In the genomic region with DNA sequence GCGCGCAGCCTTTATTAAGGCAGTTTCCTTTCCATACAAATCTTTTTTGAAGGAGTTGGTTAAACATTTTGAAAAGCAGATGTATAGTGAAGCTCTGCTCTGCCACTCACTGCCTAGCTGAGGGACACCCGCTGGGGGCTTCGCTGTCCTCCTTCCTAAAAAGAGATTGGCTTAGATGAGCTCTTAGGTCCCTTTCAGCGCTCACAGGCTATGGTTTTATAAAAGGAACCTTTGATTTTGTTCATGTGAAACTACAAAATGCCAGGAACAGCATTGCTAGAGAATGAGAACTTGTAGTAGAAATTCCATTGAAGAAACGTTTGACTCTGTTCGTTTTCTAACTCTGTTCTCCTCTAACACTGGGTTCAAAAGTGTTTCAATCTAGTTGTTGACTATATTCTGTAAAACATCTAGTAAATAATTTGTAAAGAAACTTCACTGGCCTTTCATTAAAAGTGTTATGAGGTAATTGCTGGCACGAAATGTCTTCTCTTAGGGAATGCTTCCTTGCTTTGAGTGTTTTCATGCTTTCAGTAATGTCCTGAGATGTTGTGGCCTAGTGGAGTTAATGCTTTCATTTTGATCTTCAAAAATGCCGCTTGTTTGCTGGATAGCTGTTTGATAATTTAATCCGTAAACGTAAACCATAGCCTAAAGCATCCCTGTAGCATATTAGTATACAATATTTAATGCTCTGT, we compare ENCODE assay signal across 8 cellular contexts. TPM values are rescaled to one million over a fixed set of nuclear protein-coding genes. Genes with fewer than 3 reads are reported as not detected.
DNase-seq lines count a peak whose midpoint lies in the region; ATAC-seq, FAIRE-seq and TF ChIP-seq lines count a peak whose summit lies in the region.

No MANE protein-coding gene starts in this region.

- H3K9ac ChIP-seq in kidney (ENCODE audit: low read length in 2 of 2): peak overlapping the region; percentile 88 to 94

- intact Hi-C loops in Right ventricle myocardium inferior (cut with DNase I) (no loop called here), adrenal gland (cut with DNase I) (loop anchor here in 1 of 2 donors (5.0 kb wide), 1 partner anchor 39 kb away; no protein-coding TSS in a partner anchor), kidney (cut with DNase I) (no loop called here)

- H3K4me1 ChIP-seq in cardiac muscle cell (ENCODE audit: low read depth): peaks cover 16% of the 10 kb centered on the region
- peaks cover 18 to 49% of the 10 kb centered on the region in 2 donors for H3K4me1 ChIP-seq in adrenal gland (replicated peaks in 1 of 2)
- H3K4me1 ChIP-seq in kidney (ENCODE audit: control insufficient read depth in 1 of 2, insufficient read depth in 1 of 2, low read depth in 1 of 2, low read length in 2 of 2): peaks cover 7 to 18% of the 10 kb centered on the region in 2 donors

- TF ChIP-seq CTCF in cardiac muscle cell (IDR thresholded peaks at IDR 0.05; ENCODE audit: low read depth, low read length) (no peak), adrenal gland (IDR thresholded peaks at IDR 0.05) (no peak), kidney (IDR thresholded peaks at IDR 0.05; ENCODE audit: borderline replicate concordance, extremely low read depth, insufficient read depth) (no peak)

- WGBS in adrenal gland, 4 donors: 6 to 7% (median 6%) methylated on average over 11 of the region's 11 CpGs

- H3K4me3 ChIP-seq in cardiac muscle cell (peak overlapping the region; percentile 97), adrenal gland (peak overlapping the region in 3 of 4 donors; percentile 90 to 91 (median 90)), kidney (ENCODE audit: low read length in 2 of 2) (peak overlapping the region; percentile 84 to 98)

- peak in 1 of 2 donors; percentile 12 for DNase-seq in cardiac muscle cell (ENCODE audit: low read depth in 1 of 2, low spot score in 1 of 2)
- DNase-seq in Right ventricle myocardium inferior (ENCODE audit: missing footprints): no peak
- no peak for DNase-seq in adrenal gland
- no peak for DNase-seq in kidney
- DNase-seq in superior temporal gyrus (ENCODE audit: extremely low spot score): peak; percentile 53
- no peak for DNase-seq in HUDEP-2 (lab: John Stamatoyannopoulos, UW; ENCODE audit: unreplicated experiment in 76 of 76)
- no peak for DNase-seq in NCI-H146 treated with DMSO at 0.1 percent for 48 hours (lab: John Stamatoyannopoulos, UW; ENCODE audit: unreplicated experiment)

- ATAC-seq in Right ventricle myocardium inferior (no peak), HG03108 (IDR thresholded peaks at IDR 0.05; ENCODE audit: unreplicated experiment) (no peak)

- H3K9me3 ChIP-seq in cardiac muscle cell (ENCODE audit: low read depth) (no peaks in the 10 kb centered on the region), adrenal gland (replicated peaks in 1 of 3) (no peaks in the 10 kb centered on the region), kidney (ENCODE audit: control insufficient read depth in 1 of 2, low read length in 2 of 2) (no peaks in the 10 kb centered on the region)

- FAIRE-seq in kidney (lab: Jason Lieb, UNC): no peak

- H3K36me3 ChIP-seq in cardiac muscle cell (no peaks in the 10 kb centered on the region), adrenal gland (replicated peaks in 1 of 2) (no peaks in the 10 kb centered on the region), kidney (ENCODE audit: control insufficient read depth in 1 of 2, insufficient read depth in 2 of 2, low read length in 2 of 2) (no peaks in the 10 kb centered on the region)

- TF ChIP-seq POLR2A in adrenal gland (IDR thresholded peaks at IDR 0.05): peak in 1 of 2 donors; percentile 11

- H3K27ac ChIP-seq in cardiac muscle cell: peak overlapping the region; percentile 94
- peak overlapping the region; percentile 10 to 99 (median 95) for H3K27ac ChIP-seq in adrenal gland
- H3K27ac ChIP-seq in kidney (ENCODE audit: low read depth in 2 of 2, low read length in 2 of 2): peak overlapping the region; percentile 98

- no peaks in the 10 kb centered on the region for H3K27me3 ChIP-seq in cardiac muscle cell
- no peaks in the 10 kb centered on the region for H3K27me3 ChIP-seq in adrenal gland

RNA-seq across cellular contexts. Expression of gene MARK3, which starts 1.6 kb away (rescaled TPM):
- total RNA-seq in cardiac muscle cell (69.4 and 88.3 TPM in 2 replicates), Right ventricle myocardium inferior (123 TPM), adrenal gland (100 to 1,000 TPM in 3 of 8 donors, 10 to 100 TPM in 5; 73.1 to 144 (median 94.6) TPM), kidney (83.1 TPM)
- polyA plus RNA-seq in cardiac muscle cell (72.9 and 97.4 TPM in 2 replicates), adrenal gland (100 to 1,000 TPM in 2 of 3 donors, 10 to 100 TPM in 1; 89.5 to 233 (median 172) TPM), kidney (ENCODE audit: insufficient read depth, low read depth, low replicate concordance) (39.8 TPM)

RNA-seq across cellular contexts. Expression of gene EIF5, which starts 52.7 kb away (rescaled TPM):
- total RNA-seq in cardiac muscle cell: 132 and 149 TPM in 2 replicates
- 318 and 441 TPM in 2 replicates for polyA plus RNA-seq in cardiac muscle cell
- 252 TPM for total RNA-seq in Right ventricle myocardium inferior
- 100 to 1,000 TPM; 165 to 555 (median 260) TPM for total RNA-seq in adrenal gland
- polyA plus RNA-seq in adrenal gland: 100 to 1,000 TPM in 1 of 3 donors, 10 to 100 TPM in 2; 35.7 to 316 (median 49.1) TPM
- total RNA-seq in kidney: 229 TPM
- 91.2 TPM for polyA plus RNA-seq in kidney (ENCODE audit: insufficient read depth, low read depth, low replicate concordance)
